ENCODE assay signal across 2 cellular contexts in the genomic region with DNA sequence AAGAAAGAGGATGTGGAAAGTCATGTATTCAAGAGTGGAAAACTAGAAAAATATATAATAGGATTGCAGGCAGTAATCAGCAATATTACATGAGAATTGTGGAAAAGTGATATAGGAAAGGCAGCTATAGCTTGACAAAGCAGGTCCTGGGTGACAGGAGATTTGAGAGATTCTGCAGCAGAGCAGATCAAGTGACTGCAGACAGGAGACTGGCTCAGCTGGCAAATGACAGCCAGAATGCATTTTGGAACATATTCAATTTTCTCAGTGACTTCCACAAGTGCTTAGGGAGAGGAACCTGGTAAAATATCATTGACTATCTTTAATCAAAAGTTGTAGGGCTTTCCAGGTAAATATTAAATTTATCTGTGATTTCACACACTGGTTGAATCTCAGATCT.
A peak's percentile ranks its signal among the peaks of the same experiment; 100 is the strongest.
TF ChIP-seq lines count a peak whose summit lies in the region.

No MANE protein-coding gene starts in this region.

TF ChIP-seq in SK-N-SH, 30 proteins besides CTCF, POLR2A, EP300 and RAD21 (continued from another document):
- TF ChIP-seq, protein P1, sequence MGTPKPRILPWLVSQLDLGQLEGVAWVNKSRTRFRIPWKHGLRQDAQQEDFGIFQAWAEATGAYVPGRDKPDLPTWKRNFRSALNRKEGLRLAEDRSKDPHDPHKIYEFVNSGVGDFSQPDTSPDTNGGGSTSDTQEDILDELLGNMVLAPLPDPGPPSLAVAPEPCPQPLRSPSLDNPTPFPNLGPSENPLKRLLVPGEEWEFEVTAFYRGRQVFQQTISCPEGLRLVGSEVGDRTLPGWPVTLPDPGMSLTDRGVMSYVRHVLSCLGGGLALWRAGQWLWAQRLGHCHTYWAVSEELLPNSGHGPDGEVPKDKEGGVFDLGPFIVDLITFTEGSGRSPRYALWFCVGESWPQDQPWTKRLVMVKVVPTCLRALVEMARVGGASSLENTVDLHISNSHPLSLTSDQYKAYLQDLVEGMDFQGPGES (IDR thresholded peaks at IDR 0.05; ENCODE audit: low read depth, low read length), result no peak
- TF ChIP-seq TAF1 (IDR thresholded peaks at IDR 0.05; ENCODE audit: borderline replicate concordance, low read depth, low read length) (no peak), FOXM1 (IDR thresholded peaks at IDR 0.05; ENCODE audit: low read depth) (no peak), CHD2 (IDR thresholded peaks at IDR 0.05; ENCODE audit: low read length, partially characterized antibody) (no peak), GATA2 (CRISPR knock-in tag; IDR thresholded peaks at IDR 0.05) (peak; percentile 33; the same call in 1 of the 2 replicates), RCOR1 (IDR thresholded peaks at IDR 0.05; ENCODE audit: low read length) (peak; percentile 24; the same call in 1 of the 2 replicates), MXI1 (IDR thresholded peaks at IDR 0.05; ENCODE audit: low read depth, low read length) (peak; percentile 40; the same call in 1 of the 2 replicates)

TF ChIP-seq in SK-N-SH treated with all-trans-retinoic acid at 6 μM for 48 hours, 23 proteins besides CTCF, POLR2A, EP300 and RAD21 (continued from another document):
- TF ChIP-seq, protein P2, sequence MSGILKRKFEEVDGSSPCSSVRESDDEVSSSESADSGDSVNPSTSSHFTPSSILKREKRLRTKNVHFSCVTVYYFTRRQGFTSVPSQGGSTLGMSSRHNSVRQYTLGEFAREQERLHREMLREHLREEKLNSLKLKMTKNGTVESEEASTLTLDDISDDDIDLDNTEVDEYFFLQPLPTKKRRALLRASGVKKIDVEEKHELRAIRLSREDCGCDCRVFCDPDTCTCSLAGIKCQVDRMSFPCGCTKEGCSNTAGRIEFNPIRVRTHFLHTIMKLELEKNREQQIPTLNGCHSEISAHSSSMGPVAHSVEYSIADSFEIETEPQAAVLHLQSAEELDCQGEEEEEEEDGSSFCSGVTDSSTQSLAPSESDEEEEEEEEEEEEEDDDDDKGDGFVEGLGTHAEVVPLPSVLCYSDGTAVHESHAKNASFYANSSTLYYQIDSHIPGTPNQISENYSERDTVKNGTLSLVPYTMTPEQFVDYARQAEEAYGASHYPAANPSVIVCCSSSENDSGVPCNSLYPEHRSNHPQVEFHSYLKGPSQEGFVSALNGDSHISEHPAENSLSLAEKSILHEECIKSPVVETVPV (CRISPR knock-in tag; IDR thresholded peaks at IDR 0.05), result no peak
- no peak for TF ChIP-seq ISL1 (CRISPR knock-in tag; IDR thresholded peaks at IDR 0.05)
- no peak for TF ChIP-seq ZNF8 (CRISPR knock-in tag; IDR thresholded peaks at IDR 0.05)
- TF ChIP-seq PPARA (CRISPR knock-in tag; IDR thresholded peaks at IDR 0.05; ENCODE audit: borderline replicate concordance), result no peak
- no peak for TF ChIP-seq ZC3H10 (CRISPR knock-in tag; IDR thresholded peaks at IDR 0.05)
- no peak for TF ChIP-seq TOX (CRISPR knock-in tag; IDR thresholded peaks at IDR 0.05; ENCODE audit: borderline replicate concordance)
- no peak for TF ChIP-seq BACH2 (CRISPR knock-in tag; IDR thresholded peaks at IDR 0.05; ENCODE audit: borderline replicate concordance)
- TF ChIP-seq, protein P3, sequence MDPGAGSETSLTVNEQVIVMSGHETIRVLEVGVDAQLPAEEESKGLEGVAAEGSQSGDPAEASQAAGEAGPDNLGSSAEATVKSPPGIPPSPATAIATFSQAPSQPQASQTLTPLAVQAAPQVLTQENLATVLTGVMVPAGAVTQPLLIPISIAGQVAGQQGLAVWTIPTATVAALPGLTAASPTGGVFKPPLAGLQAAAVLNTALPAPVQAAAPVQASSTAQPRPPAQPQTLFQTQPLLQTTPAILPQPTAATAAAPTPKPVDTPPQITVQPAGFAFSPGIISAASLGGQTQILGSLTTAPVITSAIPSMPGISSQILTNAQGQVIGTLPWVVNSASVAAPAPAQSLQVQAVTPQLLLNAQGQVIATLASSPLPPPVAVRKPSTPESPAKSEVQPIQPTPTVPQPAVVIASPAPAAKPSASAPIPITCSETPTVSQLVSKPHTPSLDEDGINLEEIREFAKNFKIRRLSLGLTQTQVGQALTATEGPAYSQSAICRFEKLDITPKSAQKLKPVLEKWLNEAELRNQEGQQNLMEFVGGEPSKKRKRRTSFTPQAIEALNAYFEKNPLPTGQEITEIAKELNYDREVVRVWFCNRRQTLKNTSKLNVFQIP (CRISPR knock-in tag; IDR thresholded peaks at IDR 0.05; ENCODE audit: borderline replicate concordance, low read depth), result no peak
- TF ChIP-seq, protein P4, sequence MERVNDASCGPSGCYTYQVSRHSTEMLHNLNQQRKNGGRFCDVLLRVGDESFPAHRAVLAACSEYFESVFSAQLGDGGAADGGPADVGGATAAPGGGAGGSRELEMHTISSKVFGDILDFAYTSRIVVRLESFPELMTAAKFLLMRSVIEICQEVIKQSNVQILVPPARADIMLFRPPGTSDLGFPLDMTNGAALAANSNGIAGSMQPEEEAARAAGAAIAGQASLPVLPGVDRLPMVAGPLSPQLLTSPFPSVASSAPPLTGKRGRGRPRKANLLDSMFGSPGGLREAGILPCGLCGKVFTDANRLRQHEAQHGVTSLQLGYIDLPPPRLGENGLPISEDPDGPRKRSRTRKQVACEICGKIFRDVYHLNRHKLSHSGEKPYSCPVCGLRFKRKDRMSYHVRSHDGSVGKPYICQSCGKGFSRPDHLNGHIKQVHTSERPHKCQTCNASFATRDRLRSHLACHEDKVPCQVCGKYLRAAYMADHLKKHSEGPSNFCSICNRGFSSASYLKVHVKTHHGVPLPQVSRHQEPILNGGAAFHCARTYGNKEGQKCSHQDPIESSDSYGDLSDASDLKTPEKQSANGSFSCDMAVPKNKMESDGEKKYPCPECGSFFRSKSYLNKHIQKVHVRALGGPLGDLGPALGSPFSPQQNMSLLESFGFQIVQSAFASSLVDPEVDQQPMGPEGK (CRISPR knock-in tag; IDR thresholded peaks at IDR 0.05; ENCODE audit: borderline replicate concordance), result no peak
- TF ChIP-seq ARNTL (CRISPR knock-in tag; IDR thresholded peaks at IDR 0.05; ENCODE audit: borderline replicate concordance, low read depth), result no peak
- no peak for TF ChIP-seq GLIS3 (CRISPR knock-in tag; IDR thresholded peaks at IDR 0.05)
- no peak for TF ChIP-seq ESRRG (CRISPR knock-in tag; IDR thresholded peaks at IDR 0.05)
